ENCODE assay signal across 8 cellular contexts in genomic region chr6:4008324-4009047, GRCh38.
DNase-seq lines count a peak whose midpoint lies in the region; ATAC-seq and TF ChIP-seq lines count a peak whose summit lies in the region.

No MANE protein-coding gene starts in this region.

- no peak overlapping the region for H3K4me3 Mint-ChIP-seq in CD4-positive, alpha-beta memory T cell
- no peak overlapping the region for H3K4me3 Mint-ChIP-seq in activated T-helper 2 cell treated with anti-CD3 and anti-CD28 coated beads, Interferon-gamma antibody, Interleukin-2, Interleukin-4, amounts not matched to agents 10 μg/mL and 5 μg/mL and 100 μg/mL, durations not matched to agents 14 hours and 24 hours and 36 hours (ENCODE audit: low read depth)

- BruUV-seq in HCT116 (replicated peaks; lab: Mats Ljungman, UMichigan), result no TSS peak

- peaks cover 46 to 62% (median 54%) of the 10 kb centered on the region in 4 donors for H3K4me1 Mint-ChIP-seq in CD4-positive, alpha-beta memory T cell
- H3K4me1 Mint-ChIP-seq in activated T-helper 2 cell treated with anti-CD3 and anti-CD28 coated beads, Interferon-gamma antibody, Interleukin-2, Interleukin-4, amounts not matched to agents 10 μg/mL and 5 μg/mL and 100 μg/mL, durations not matched to agents 14 hours and 24 hours and 36 hours (ENCODE audit: low read depth), result peaks cover 49% of the 10 kb centered on the region

- ATAC-seq in HCT116, result peak; percentile 80
- ATAC-seq in lower lobe of right lung, result peak; percentile 85 to 89
- no peak for ATAC-seq in HG03139 (IDR thresholded peaks at IDR 0.05; ENCODE audit: unreplicated experiment)
- ATAC-seq in GM18907 (IDR thresholded peaks at IDR 0.05; ENCODE audit: unreplicated experiment), result no peak

- H3K9ac ChIP-seq in HCT116 (ENCODE audit: low read length), result no peak overlapping the region
- no peak overlapping the region for H3K9ac ChIP-seq in OCI-LY1 (ENCODE audit: low read length)

- peaks cover 47% of the 10 kb centered on the region for H3K4me1 ChIP-seq in CD4-positive, alpha-beta memory T cell (ENCODE audit: insufficient read depth, low read length)
- H3K4me1 ChIP-seq in HCT116 (ENCODE audit: control insufficient read depth in 1 of 2, insufficient read depth in 2 of 2, low read length in 2 of 2) (peaks cover 0 to 9% of the 10 kb centered on the region in 2 experiments; a peak in 2 of 4 replicates), OCI-LY1 (ENCODE audit: insufficient read depth, low read length, severe bottlenecking) (peaks cover 9% of the 10 kb centered on the region), lower lobe of right lung (peaks cover 17% of the 10 kb centered on the region)

- DNase-seq in CD4-positive, alpha-beta memory T cell, result peak in 4 of 5 donors; percentile 57 to 62 (median 58)
- DNase-seq in HCT116 (ENCODE audit: low read depth, low spot score) (peak; percentile 56), cardiac fibroblast (ENCODE audit: low read depth in 2 of 2) (peak; percentile 90 to 92), lower lobe of right lung (no peak)
- DNase-seq in activated T-helper 2 cell treated with anti-CD3 and anti-CD28 coated beads, Interferon-gamma antibody, Interleukin-2, Interleukin-4, amounts not matched to agents 10 μg/mL and 5 μg/mL and 100 μg/mL, durations not matched to agents 14 hours and 24 hours and 36 hours (ENCODE audit: low spot score), result no peak

- peak overlapping the region in 5 of 7 donors; percentile 18 to 87 (median 37) for H3K27ac Mint-ChIP-seq in CD4-positive, alpha-beta memory T cell
- no peak overlapping the region for H3K27ac Mint-ChIP-seq in activated T-helper 2 cell treated with anti-CD3 and anti-CD28 coated beads, Interferon-gamma antibody, Interleukin-2, Interleukin-4, amounts not matched to agents 10 μg/mL and 5 μg/mL and 100 μg/mL, durations not matched to agents 14 hours and 24 hours and 36 hours

- no peaks in the 10 kb centered on the region for H3K27me3 Mint-ChIP-seq in CD4-positive, alpha-beta memory T cell
- H3K27me3 Mint-ChIP-seq in activated T-helper 2 cell treated with anti-CD3 and anti-CD28 coated beads, Interferon-gamma antibody, Interleukin-2, Interleukin-4, amounts not matched to agents 10 μg/mL and 5 μg/mL and 100 μg/mL, durations not matched to agents 14 hours and 24 hours and 36 hours (ENCODE audit: low read depth), result no peaks in the 10 kb centered on the region

- intact Hi-C loops in CD4-positive, alpha-beta memory T cell (cut with micrococcal nuclease), result loop anchor here (1.0 to 2.0 kb wide), 4 partner anchors 10 to 266 kb away; no protein-coding TSS in a partner anchor
- intact Hi-C loops in HCT116 (cut with micrococcal nuclease), result loop anchor here (1.0 kb wide), 1 partner anchor 260 kb away; no protein-coding TSS in a partner anchor
- intact Hi-C loops in lower lobe of right lung (cut with DNase I), result no loop called here
- intact Hi-C loops in activated T-helper 2 cell treated with anti-CD3 and anti-CD28 coated beads, Interferon-gamma antibody, Interleukin-2, Interleukin-4, amounts not matched to agents 10 μg/mL and 5 μg/mL and 100 μg/mL, durations not matched to agents 14 hours and 24 hours and 36 hours (cut with micrococcal nuclease), result loop anchor here (1.0 kb wide), 2 partner anchors 260 to 266 kb away; no protein-coding TSS in a partner anchor

- TF ChIP-seq CTCF in HCT116 (IDR thresholded peaks at IDR 0.05 in 2 of 3, conservative IDR thresholded peaks at IDR 0.05 in 1 of 3; ENCODE audit: borderline replicate concordance in 1 of 3, insufficient read depth in 1 of 3, low read depth in 2 of 3, low read length in 2 of 3) (peak; percentile 44 to 62 (median 54); a peak in 4 of 6 replicates), OCI-LY1 (IDR thresholded peaks at IDR 0.05; ENCODE audit: low read length) (peak; percentile 57), cardiac fibroblast (IDR thresholded peaks at IDR 0.05; ENCODE audit: low read depth, low read length) (peak; percentile 55), lower lobe of right lung (IDR thresholded peaks at IDR 0.05) (peak; percentile 47)

- peaks cover 30% of the 10 kb centered on the region; the same call in 1 of the 2 replicates for H3K79me2 ChIP-seq in HCT116 (ENCODE audit: insufficient read depth, low read length)
- peaks cover 30% of the 10 kb centered on the region for H3K79me2 ChIP-seq in OCI-LY1 (ENCODE audit: insufficient read depth, low read length)

- H3K9me3 Mint-ChIP-seq in CD4-positive, alpha-beta memory T cell, result no peaks in the 10 kb centered on the region
- H3K9me3 Mint-ChIP-seq in activated T-helper 2 cell treated with anti-CD3 and anti-CD28 coated beads, Interferon-gamma antibody, Interleukin-2, Interleukin-4, amounts not matched to agents 10 μg/mL and 5 μg/mL and 100 μg/mL, durations not matched to agents 14 hours and 24 hours and 36 hours, result peaks cover 7% of the 10 kb centered on the region

- RAD21 ChIA-PET in HCT116 (lab: Charles Lee; ENCODE audit: low non-redundant PET in 1 of 2, low total read pairs in 2 of 2, uncharacterized antibody in 2 of 2, unreplicated experiment in 2 of 2), result interaction anchor here (0.7 to 1.0 kb wide), 2 partner anchors 76 to 260 kb away, joined by 3 read pairs; no protein-coding TSS in a partner anchor

- H3K4me3 ChIP-seq in CD4-positive, alpha-beta memory T cell (ENCODE audit: low read length in 2 of 2), result no peak overlapping the region
- no peak overlapping the region for H3K4me3 ChIP-seq in HCT116 (replicated peaks in 1 of 2; ENCODE audit: low read depth in 1 of 2, low read length in 2 of 2)
- no peak overlapping the region for H3K4me3 ChIP-seq in OCI-LY1 (ENCODE audit: low read depth, low read length, poor library complexity, severe bottlenecking)
- H3K4me3 ChIP-seq in cardiac fibroblast (replicated peaks in 1 of 2; ENCODE audit: low read depth in 2 of 2, low read length in 2 of 2), result no peak overlapping the region
- no peak overlapping the region for H3K4me3 ChIP-seq in lower lobe of right lung

- no peak overlapping the region for H3K4me2 ChIP-seq in HCT116 (ENCODE audit: low read length)
- no peak overlapping the region for H3K4me2 ChIP-seq in OCI-LY1 (ENCODE audit: low read length)

- no peaks in the 10 kb centered on the region for H3K36me3 ChIP-seq in CD4-positive, alpha-beta memory T cell (ENCODE audit: insufficient read depth, low read length)
- H3K36me3 ChIP-seq in HCT116 (ENCODE audit: control insufficient read depth in 1 of 2, insufficient read depth in 2 of 2, low read length in 2 of 2) (no peaks in the 10 kb centered on the region), OCI-LY1 (ENCODE audit: insufficient read depth, low read length) (peaks cover 18% of the 10 kb centered on the region), lower lobe of right lung (peaks cover 2% of the 10 kb centered on the region)

- TF ChIP-seq POLR2A in HCT116 (IDR thresholded peaks at IDR 0.05; ENCODE audit: borderline replicate concordance, extremely low read depth, insufficient read depth, insufficient read length), result no peak

- H3K9me2 ChIP-seq in HCT116 (ENCODE audit: insufficient read depth) (no peaks in the 10 kb centered on the region), OCI-LY1 (ENCODE audit: low read depth, low read length) (no peaks in the 10 kb centered on the region)

- POLR2A ChIA-PET in CD4-positive, alpha-beta memory T cell (lab: Charles Lee; ENCODE audit: partially characterized antibody), result interaction anchor here (2.6 to 3.1 kb wide), 2 partner anchors 9 to 13 kb away, joined by 13 to 20 read pairs; a partner anchor contains a TSS
- POLR2A ChIA-PET in HCT116 (lab: Charles Lee), result interaction anchor here (0.8 to 1.5 kb wide), 3 partner anchors 9 to 13 kb away, joined by 3 to 6 read pairs (median 6); a partner anchor contains a TSS

- CTCF ChIA-PET in CD4-positive, alpha-beta memory T cell (lab: Charles Lee; ENCODE audit: partially characterized antibody), result interaction anchor here (1.0 to 9.1 kb wide), 15 partner anchors 10 to 277 kb away, joined by 3 to 109 read pairs (median 6); partner anchors contain the start of gene FAM50B
- CTCF ChIA-PET in HCT116 (lab: Charles Lee), result interaction anchor here (0.6 to 2.4 kb wide), 13 partner anchors 10 to 276 kb away, joined by 3 to 12 read pairs (median 4); a partner anchor contains a TSS

- peak; percentile 73 for TF ChIP-seq RAD21 in HCT116 (IDR thresholded peaks at IDR 0.05; ENCODE audit: low read depth)

- H3K27ac ChIP-seq in CD4-positive, alpha-beta memory T cell (ENCODE audit: low read depth, low read length), result no peak overlapping the region
- H3K27ac ChIP-seq in HCT116 (ENCODE audit: low read depth, low read length) (no peak overlapping the region), OCI-LY1 (ENCODE audit: low read depth, low read length, poor library complexity, severe bottlenecking) (no peak overlapping the region), lower lobe of right lung (no peak overlapping the region)

- no peaks in the 10 kb centered on the region for H4K20me1 ChIP-seq in HCT116 (ENCODE audit: insufficient read depth)
- no peaks in the 10 kb centered on the region for H4K20me1 ChIP-seq in OCI-LY1 (ENCODE audit: insufficient read depth, low read length)

- H2AFZ ChIP-seq in HCT116 (ENCODE audit: low read depth, low read length, poor library complexity, severe bottlenecking) (no peak overlapping the region), OCI-LY1 (ENCODE audit: low read length) (no peak overlapping the region)

- no peaks in the 10 kb centered on the region for H3K9me3 ChIP-seq in CD4-positive, alpha-beta memory T cell (ENCODE audit: control insufficient read depth in 1 of 2, low read length in 2 of 2)
- H3K9me3 ChIP-seq in HCT116 (ENCODE audit: control insufficient read depth in 1 of 2, insufficient read depth in 1 of 2, low read depth in 1 of 2, low read length in 2 of 2) (0 out of 4 replicates have a peak, but pooled peaks cover 0 to 4% of the 10 kb centered on the region in 2 experiments), OCI-LY1 (ENCODE audit: low read length) (peaks cover 2% of the 10 kb centered on the region; the same call in 1 of the 2 replicates), lower lobe of right lung (no peaks in the 10 kb centered on the region)

- peaks cover 16 to 22% of the 10 kb centered on the region in 2 donors for H3K36me3 Mint-ChIP-seq in CD4-positive, alpha-beta memory T cell
- H3K36me3 Mint-ChIP-seq in activated T-helper 2 cell treated with anti-CD3 and anti-CD28 coated beads, Interferon-gamma antibody, Interleukin-2, Interleukin-4, amounts not matched to agents 10 μg/mL and 5 μg/mL and 100 μg/mL, durations not matched to agents 14 hours and 24 hours and 36 hours (ENCODE audit: low read depth), result peaks cover 26% of the 10 kb centered on the region

- no peaks in the 10 kb centered on the region for H3K27me3 ChIP-seq in CD4-positive, alpha-beta memory T cell (ENCODE audit: insufficient read depth, low read length)
- H3K27me3 ChIP-seq in HCT116 (ENCODE audit: insufficient read depth, low read length), result no peaks in the 10 kb centered on the region
- no peaks in the 10 kb centered on the region for H3K27me3 ChIP-seq in OCI-LY1 (ENCODE audit: insufficient read depth, low read length)
- H3K27me3 ChIP-seq in lower lobe of right lung (ENCODE audit: low read depth), result no peaks in the 10 kb centered on the region

- no peaks in the 10 kb centered on the region for H3F3A ChIP-seq in OCI-LY1 (ENCODE audit: insufficient read depth, low read length)

TF ChIP-seq in HCT116, 20 proteins besides CTCF, POLR2A, EP300 and RAD21 (continues in another document):
- no peak for TF ChIP-seq TCF7L2 (IDR thresholded peaks at IDR 0.05; ENCODE audit: borderline replicate concordance, extremely low read depth, insufficient read depth, insufficient read length)

Comparison
In these comparisons a context has a peak if more than half of its experiments do, and no peak if none do; other contexts are left out.
1. DNase-seq: peak in CD4-positive, alpha-beta memory T cell (4 of 5), HCT116 (single experiment) and cardiac fibroblast (2 of 2); none in lower lobe of right lung (single experiment) and activated T-helper 2 cell treated with anti-CD3 and anti-CD28 coated beads, Interferon-gamma antibody, Interleukin-2, Interleukin-4, amounts not matched to agents 10 μg/mL and 5 μg/mL and 100 μg/mL, durations not matched to agents 14 hours and 24 hours and 36 hours (single experiment).
2. ATAC-seq: peak in HCT116 (single experiment) and lower lobe of right lung (2 of 2); none in HG03139 (single experiment) and GM18907 (single experiment).
3. Peak in every context shown above with its lines, with median percentiles within 50 percentile points of each other: CTCF ChIP-seq.